In genomic region chr2:145751634-145752033, GRCh38 we compare ENCODE assay signal across 9 cellular contexts.
DNase-seq lines count a peak whose midpoint lies in the region; ATAC-seq and TF ChIP-seq lines count a peak whose summit lies in the region.
"Had no signal": no experiment of that assay in that cellular context is flagged by ENCODE, and none has a peak within 500 bp of the region (broad histone marks: within the 10 kb centered on the region; RNA-seq: fewer than 3 reads in every experiment).

No MANE protein-coding gene starts in this region.

- H3K4me3 Mint-ChIP-seq in neural progenitor cell = no peak overlapping the region

- no peaks in the 10 kb centered on the region for H3K9me3 Mint-ChIP-seq in neural progenitor cell
- H3K9me3 Mint-ChIP-seq: naive thymus-derived CD8-positive, alpha-beta T cell had no signal

- peak overlapping the region; percentile 16 for H3K27ac Mint-ChIP-seq in neural progenitor cell
- H3K27ac Mint-ChIP-seq: naive thymus-derived CD8-positive, alpha-beta T cell had no signal

- H3K27me3 Mint-ChIP-seq in neural progenitor cell (ENCODE audit: insufficient read depth, low read depth) = peaks cover 6% of the 10 kb centered on the region

- H3K9ac ChIP-seq in neural progenitor cell = no peak overlapping the region

- H3K79me2 ChIP-seq in neural progenitor cell (ENCODE audit: low read depth) = no peaks in the 10 kb centered on the region

- peaks cover 24% of the 10 kb centered on the region for H3K4me1 Mint-ChIP-seq in neural progenitor cell

- H3K9me3 ChIP-seq in neural progenitor cell (ENCODE audit: low read depth) = no peaks in the 10 kb centered on the region

- ATAC-seq in GM18511 (IDR thresholded peaks at IDR 0.05; ENCODE audit: unreplicated experiment) (peak; percentile 81), HG02610 (IDR thresholded peaks at IDR 0.05; ENCODE audit: unreplicated experiment) (peak; percentile 84)
- ATAC-seq: naive thymus-derived CD8-positive, alpha-beta T cell had no signal

- H2AFZ ChIP-seq in neural progenitor cell (replicated peaks) = no peak overlapping the region

- H3K36me3 Mint-ChIP-seq in neural progenitor cell = no peaks in the 10 kb centered on the region
- H3K36me3 Mint-ChIP-seq: naive thymus-derived CD8-positive, alpha-beta T cell had no signal

- H3K36me3 ChIP-seq in neural progenitor cell = no peaks in the 10 kb centered on the region

- no peak overlapping the region for H3K27ac ChIP-seq in neural progenitor cell

- H3K27me3 ChIP-seq in neural progenitor cell = no peaks in the 10 kb centered on the region

- H3K4me2 ChIP-seq in neural progenitor cell = no peak overlapping the region

- H3F3A ChIP-seq in neural progenitor cell (ENCODE audit: low read depth) = peaks cover 22% of the 10 kb centered on the region

- H3K4me3 ChIP-seq in epithelial cell of proximal tubule (ENCODE audit: low read depth, low read length) = no peak overlapping the region
- no peak overlapping the region for H3K4me3 ChIP-seq in neural progenitor cell

- TF ChIP-seq CTCF in epithelial cell of proximal tubule (conservative IDR thresholded peaks at IDR 0.05; ENCODE audit: low read depth, low read length) (no peak), neural progenitor cell (IDR thresholded peaks at IDR 0.05) (no peak)

- DNase-seq in NOMO-1 (lab: John Stamatoyannopoulos, UW; ENCODE audit: unreplicated experiment in 2 of 2) = peak; percentile 74 to 96
- peak; percentile 45 for DNase-seq in epithelial cell of proximal tubule (ENCODE audit: low read depth)
- DNase-seq in neural progenitor cell (ENCODE audit: low spot score) = no peak
- no peak for DNase-seq in stimulated activated CD4-positive, alpha-beta T cell treated with anti-CD3 and anti-CD28 coated beads, Interleukin-4, amount 100 ng/mL, for 1 hour
- no peak for DNase-seq in effector CD8-positive, alpha-beta T cell (lab: John Stamatoyannopoulos, UW)
- DNase-seq in NCI-H345 (lab: John Stamatoyannopoulos, UW) = no peak

- peaks cover 22% of the 10 kb centered on the region for H3K4me1 ChIP-seq in neural progenitor cell

- H4K20me1 ChIP-seq in neural progenitor cell (ENCODE audit: low read depth) = no peaks in the 10 kb centered on the region

Comparison
In these comparisons a context has a peak if more than half of its experiments do, and no peak if none do; other contexts are left out.
1. DNase-seq: peak in NOMO-1 (2 of 2) and epithelial cell of proximal tubule (single experiment); none in neural progenitor cell (single experiment), stimulated activated CD4-positive, alpha-beta T cell treated with anti-CD3 and anti-CD28 coated beads, Interleukin-4, amount 100 ng/mL, for 1 hour (single experiment), effector CD8-positive, alpha-beta T cell (single experiment) and NCI-H345 (single experiment).